In genomic region chr2:201872576-201872975, GRCh38 we compare ENCODE assay signal across 1 cellular context.
TF ChIP-seq lines count a peak whose summit lies in the region.

No MANE protein-coding gene starts in this region.

TF ChIP-seq in IMR-90, 13 proteins besides CTCF, POLR2A, EP300 and RAD21:
- no peak for TF ChIP-seq FOS (IDR thresholded peaks at IDR 0.05; ENCODE audit: low read depth, low read length)
- no peak for TF ChIP-seq CEBPB (IDR thresholded peaks at IDR 0.05; ENCODE audit: low read depth, low read length)
- TF ChIP-seq RFX5 (IDR thresholded peaks at IDR 0.05; ENCODE audit: low read depth, low read length), result no peak
- no peak for TF ChIP-seq ELK1 (IDR thresholded peaks at IDR 0.05; ENCODE audit: borderline replicate concordance, low read depth, low read length)
- TF ChIP-seq USF2 (IDR thresholded peaks at IDR 0.05; ENCODE audit: low read depth, low read length), result no peak
- no peak for TF ChIP-seq MAFK (IDR thresholded peaks at IDR 0.05; ENCODE audit: low read depth, low read length)
- TF ChIP-seq CHD1 (IDR thresholded peaks at IDR 0.05; ENCODE audit: low read depth, low read length), result no peak
- no peak for TF ChIP-seq BHLHE40 (IDR thresholded peaks at IDR 0.05; ENCODE audit: low read depth, low read length)
- TF ChIP-seq RCOR1 (IDR thresholded peaks at IDR 0.05; ENCODE audit: insufficient replicate concordance, low read length), result no peak
- TF ChIP-seq NFE2L2 (IDR thresholded peaks at IDR 0.05; ENCODE audit: low read depth, low read length), result no peak
- TF ChIP-seq MXI1 (IDR thresholded peaks at IDR 0.05; ENCODE audit: borderline replicate concordance, low read depth, low read length), result no peak
- no peak for TF ChIP-seq MAZ (IDR thresholded peaks at IDR 0.05; ENCODE audit: borderline replicate concordance, low read depth, low read length)
- no peak for TF ChIP-seq SMC3 (IDR thresholded peaks at IDR 0.05; ENCODE audit: low read depth, low read length)
